Comparison of ENCODE assay signal across 14 cellular contexts in genomic region chr2:227848586-227848985, GRCh38. TPM values are rescaled to one million over a fixed set of nuclear protein-coding genes. Genes with fewer than 3 reads are reported as not detected.
DNase-seq lines count a peak whose midpoint lies in the region; ATAC-seq, FAIRE-seq and TF ChIP-seq lines count a peak whose summit lies in the region.
"Had no signal": no experiment of that assay in that cellular context is flagged by ENCODE, and none has a peak within 500 bp of the region (broad histone marks: within the 10 kb centered on the region; RNA-seq: fewer than 3 reads in every experiment).

No MANE protein-coding gene starts in this region.

- POLR2A ChIA-PET in CD8-positive, alpha-beta T cell (lab: Charles Lee) = no interaction called here

- TF ChIP-seq CTCF in CD8-positive, alpha-beta T cell (IDR thresholded peaks at IDR 0.05) = no peak
- TF ChIP-seq CTCF in upper lobe of right lung (IDR thresholded peaks at IDR 0.05) = no peak

- no peak for DNase-seq in CD8-positive, alpha-beta T cell
- no peak for DNase-seq in frontal cortex (ENCODE audit: low spot score in 2 of 2)
- no peak for DNase-seq in upper lobe of right lung
- DNase-seq in NK-92 (lab: John Stamatoyannopoulos, UW; ENCODE audit: unreplicated experiment) = no peak
- DNase-seq in LoVo (ENCODE audit: low spot score) = no peak
- DNase-seq: endodermal cell, NCI-H526 had no signal

- H3K9me3 ChIP-seq in CD8-positive, alpha-beta T cell (ENCODE audit: low read length) = no peaks in the 10 kb centered on the region
- H3K9me3 ChIP-seq in upper lobe of right lung = no peaks in the 10 kb centered on the region

- no peaks in the 10 kb centered on the region for H3K4me1 ChIP-seq in CD8-positive, alpha-beta T cell (ENCODE audit: insufficient read depth, low read length)
- H3K4me1 ChIP-seq in upper lobe of right lung = no peaks in the 10 kb centered on the region
- H3K4me1 ChIP-seq: parathyroid adenoma had no signal

- FAIRE-seq in frontal cortex (lab: Jason Lieb, UNC) = no peak
- FAIRE-seq: HTR-8/SVneo, islet of Langerhans had no signal

- H3K27ac Mint-ChIP-seq in CD8-positive, alpha-beta T cell = peak overlapping the region; percentile 87
- H3K27ac Mint-ChIP-seq: activated naive CD8-positive, alpha-beta T cell; endodermal cell had no signal

- no peaks in the 10 kb centered on the region for H3K9me3 Mint-ChIP-seq in CD8-positive, alpha-beta T cell
- H3K9me3 Mint-ChIP-seq: endodermal cell had no signal

- peaks cover 3% of the 10 kb centered on the region for H3K27me3 Mint-ChIP-seq in CD8-positive, alpha-beta T cell (ENCODE audit: low read depth)

- no peak overlapping the region for H3K27ac ChIP-seq in CD8-positive, alpha-beta T cell (ENCODE audit: low read depth, low read length)
- H3K27ac ChIP-seq in upper lobe of right lung = no peak overlapping the region
- H3K27ac ChIP-seq: parathyroid adenoma had no signal

- ATAC-seq in CD8-positive, alpha-beta T cell = peak; percentile 87
- peak; percentile 75 for ATAC-seq in GM18907 (IDR thresholded peaks at IDR 0.05; ENCODE audit: unreplicated experiment)
- peak; percentile 67 for ATAC-seq in HG03280 (IDR thresholded peaks at IDR 0.05; ENCODE audit: unreplicated experiment)
- peak; percentile 58 for ATAC-seq in esophagus mucosa
- no peak for ATAC-seq in upper lobe of right lung

- H3K4me3 Mint-ChIP-seq in CD8-positive, alpha-beta T cell = peak overlapping the region; percentile 40
- H3K4me3 Mint-ChIP-seq: activated naive CD8-positive, alpha-beta T cell; endodermal cell had no signal

- H3K4me1 Mint-ChIP-seq in CD8-positive, alpha-beta T cell (ENCODE audit: low read depth) = no peaks in the 10 kb centered on the region

- no peaks in the 10 kb centered on the region for H3K36me3 ChIP-seq in CD8-positive, alpha-beta T cell (ENCODE audit: insufficient read depth, low read length)
- H3K36me3 ChIP-seq in upper lobe of right lung = no peaks in the 10 kb centered on the region

- CTCF ChIA-PET in CD8-positive, alpha-beta T cell (lab: Charles Lee) = no interaction called here

- intact Hi-C loops in CD8-positive, alpha-beta T cell (cut with DNase I, micrococcal nuclease) = loop anchor here in 1 of 2 experiments (1.0 kb wide), 1 partner anchor 65 kb away; no protein-coding TSS in a partner anchor
- intact Hi-C loops in upper lobe of right lung (cut with DNase I) = no loop called here

- no peak overlapping the region for H3K4me3 ChIP-seq in CD8-positive, alpha-beta T cell (ENCODE audit: low read depth, low read length)
- no peak overlapping the region for H3K4me3 ChIP-seq in upper lobe of right lung

- H3K27me3 ChIP-seq in CD8-positive, alpha-beta T cell (ENCODE audit: insufficient read depth, low read length) = no peaks in the 10 kb centered on the region
- no peaks in the 10 kb centered on the region for H3K27me3 ChIP-seq in upper lobe of right lung

- H3K36me3 Mint-ChIP-seq in CD8-positive, alpha-beta T cell = no peaks in the 10 kb centered on the region
- H3K36me3 Mint-ChIP-seq: activated naive CD8-positive, alpha-beta T cell had no signal

RNA-seq across cellular contexts. Expression of gene DAW1, which starts 22.8 kb away (rescaled TPM):
- total RNA-seq in CD8-positive, alpha-beta T cell = not detected
- total RNA-seq in esophagus mucosa (not detected), frontal cortex (1.2 TPM), upper lobe of right lung (not detected)

RNA-seq across cellular contexts. Expression of gene CCL20, which starts 34.9 kb away (rescaled TPM):
- 1 to 10 TPM; 2.3 to 2.4 TPM for total RNA-seq in CD8-positive, alpha-beta T cell
- total RNA-seq in esophagus mucosa = 2.8 TPM
- not detected for total RNA-seq in frontal cortex
- total RNA-seq in upper lobe of right lung = 4.9 TPM
- total RNA-seq: endodermal cell had no signal
